ENCODE assay signal across 16 cellular contexts in the genomic region with DNA sequence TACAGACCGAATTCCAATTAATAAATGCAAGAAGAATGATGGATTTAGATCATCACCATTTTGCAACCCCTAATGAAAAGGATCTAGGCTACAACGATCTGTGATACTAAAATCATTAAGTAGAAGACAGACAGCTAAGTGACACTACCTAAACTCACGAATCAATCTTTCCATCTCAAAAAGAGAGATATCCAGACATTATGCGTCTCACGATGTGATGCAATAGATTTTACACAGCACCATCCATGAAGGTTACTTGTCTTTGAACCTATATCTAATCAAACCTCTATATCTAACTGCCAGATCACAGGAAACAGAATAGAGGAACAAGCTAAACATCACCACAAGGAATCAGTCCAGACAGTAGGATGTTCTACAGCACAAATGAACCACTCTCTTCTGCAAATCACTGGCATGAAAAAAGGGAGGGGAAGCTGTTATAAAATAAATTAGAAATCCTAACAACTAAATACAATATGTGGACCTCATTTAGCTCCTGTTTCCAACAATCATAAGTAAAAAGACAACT. TPM values are rescaled to one million over a fixed set of nuclear protein-coding genes. Genes with fewer than 3 reads are reported as not detected.
DNase-seq lines count a peak whose midpoint lies in the region; ATAC-seq, FAIRE-seq and TF ChIP-seq lines count a peak whose summit lies in the region.
"Had no signal": no experiment of that assay in that cellular context is flagged by ENCODE, and none has a peak within 500 bp of the region (broad histone marks: within the 10 kb centered on the region; RNA-seq: fewer than 3 reads in every experiment).

No MANE protein-coding gene starts in this region.

- H3K27me3 ChIP-seq in DOHH2 (ENCODE audit: control insufficient read depth, low read length) (no peaks in the 10 kb centered on the region), MM.1S (replicated peaks; ENCODE audit: insufficient read depth, low read length) (no peaks in the 10 kb centered on the region), GM12878 (replicated peaks in 1 of 2; ENCODE audit: control insufficient read depth in 2 of 2, insufficient read depth in 2 of 2, low read length in 1 of 2) (peaks cover 0 to 4% of the 10 kb centered on the region in 2 experiments; a peak in 2 of 4 replicates)
- H3K27me3 ChIP-seq: BE2C had no signal

- H2AFZ ChIP-seq in MM.1S (ENCODE audit: low read length) (no peak overlapping the region), GM12878 (ENCODE audit: control insufficient read depth, low read depth, low read length) (no peak overlapping the region)

- H3K4me3 ChIP-seq in DOHH2 (ENCODE audit: low read length), result peak overlapping the region; percentile 92
- no peak overlapping the region for H3K4me3 ChIP-seq in MM.1S (ENCODE audit: low read length)
- H3K4me3 ChIP-seq in GM12878, result peak overlapping the region; percentile 3; the same call in 1 of the 2 replicates
- H3K4me3 ChIP-seq: A549 had no signal

- H3K9ac ChIP-seq in MM.1S (ENCODE audit: low read length), result no peak overlapping the region
- no peak overlapping the region for H3K9ac ChIP-seq in GM12878 (ENCODE audit: control insufficient read depth, insufficient read depth, low read length)

- TF ChIP-seq CTCF in DOHH2 (IDR thresholded peaks at IDR 0.05; ENCODE audit: low read depth, low read length, poor library complexity, severe bottlenecking) (no peak), MM.1S (IDR thresholded peaks at IDR 0.05; ENCODE audit: low read length) (no peak), GM12878 (IDR thresholded peaks at IDR 0.05 in 2 of 3, conservative IDR thresholded peaks at IDR 0.05 in 1 of 3; ENCODE audit: control insufficient read depth in 2 of 3, extremely low read depth in 1 of 3, insufficient read depth in 1 of 3, low read depth in 3 of 3, low read length in 3 of 3) (no peak)

- H3K4me2 ChIP-seq in DOHH2 (ENCODE audit: low read length) (peak overlapping the region; percentile 86), MM.1S (ENCODE audit: low read depth, low read length) (peak overlapping the region; percentile 3; the same call in 1 of the 2 replicates), GM12878 (ENCODE audit: control insufficient read depth, insufficient read depth) (no peak overlapping the region)
- H3K4me2 ChIP-seq: A549 had no signal

- BruUV-seq in GM12878 (replicated peaks; lab: Mats Ljungman, UMichigan), result no TSS peak

- CTCF ChIA-PET in GM12878 (lab: Yijun Ruan, JAX), result no interaction called here

- H3K79me2 ChIP-seq in DOHH2 (ENCODE audit: control insufficient read depth, low read length) (peaks cover 99% of the 10 kb centered on the region), MM.1S (ENCODE audit: low read length) (peaks cover 72% of the 10 kb centered on the region), GM12878 (ENCODE audit: control insufficient read depth, insufficient read depth, low read length) (peaks cover 43% of the 10 kb centered on the region)

- H3K27me3 Mint-ChIP-seq in immature natural killer cell (ENCODE audit: low read depth in 3 of 3), result peaks cover under 1 to 21% (median 4%) of the 10 kb centered on the region in 3 donors

- DNase-seq in GM19239 (ENCODE audit: insufficient read length, low spot score), result no peak
- no peak for DNase-seq in MM.1S
- no peak for DNase-seq in GM12878 (ENCODE audit: low read depth, low spot score)
- DNase-seq in RKO (ENCODE audit: low spot score), result no peak
- DNase-seq in activated CD4-positive, CD25-positive, alpha-beta regulatory T cell treated with anti-CD3 and anti-CD28 coated beads, Interleukin-2, amount 50 U/mL, for 72 hours, result no peak
- DNase-seq in stimulated activated CD4-positive, alpha-beta T cell treated with anti-CD3 and anti-CD28 coated beads, Interleukin-4, amount 100 ng/mL, for 1 hour, result no peak
- no peak for DNase-seq in immature natural killer cell
- DNase-seq: BE2C; CD4-positive, alpha-beta memory T cell; DMS153; Kasumi-1 had no signal

- H3K9me2 ChIP-seq in DOHH2 (replicated peaks; ENCODE audit: control insufficient read depth, low read length) (no peaks in the 10 kb centered on the region), MM.1S (replicated peaks; ENCODE audit: insufficient read depth, low read length) (no peaks in the 10 kb centered on the region)

- H3K4me1 ChIP-seq in DOHH2 (ENCODE audit: control insufficient read depth, low read length), result peaks cover 79% of the 10 kb centered on the region
- peaks cover 45% of the 10 kb centered on the region for H3K4me1 ChIP-seq in MM.1S (ENCODE audit: low read length)
- peaks cover 16% of the 10 kb centered on the region; the same call in 1 of the 2 replicates for H3K4me1 ChIP-seq in GM12878 (ENCODE audit: control insufficient read depth, insufficient read depth, low read length)

- H3F3A ChIP-seq in DOHH2 (ENCODE audit: control insufficient read depth, insufficient read depth), result peaks cover 12% of the 10 kb centered on the region; the same call in 1 of the 2 replicates
- H3F3A ChIP-seq in MM.1S (ENCODE audit: insufficient read depth, low read length), result peaks cover 29% of the 10 kb centered on the region

- H3K9me3 Mint-ChIP-seq in immature natural killer cell, result peaks cover 0 to 7% (median under 1%) of the 10 kb centered on the region in 6 donors

- TF ChIP-seq EP300 in GM12878 (IDR thresholded peaks at IDR 0.05; ENCODE audit: borderline replicate concordance in 1 of 2, control insufficient read depth in 1 of 2, low read depth in 2 of 2, low read length in 2 of 2), result no peak

- FAIRE-seq in GM19239 (lab: Jason Lieb, UNC), result peak; percentile 48
- no peak for FAIRE-seq in GM12878 (lab: Jason Lieb, UNC)
- FAIRE-seq: A549, D721Med had no signal

- in situ Hi-C loops in GM12878 (cut with MboI), result no loop called here

- RAD21 ChIA-PET in GM12878 (lab: Charles Lee; ENCODE audit: unreplicated experiment), result interaction anchor here (0.7 kb wide), 1 partner anchor 14 kb away, joined by 3 read pairs; no protein-coding TSS in a partner anchor

- POLR2A ChIA-PET in GM12878 (lab: Charles Lee), result no interaction called here

- ATAC-seq in GM12878, result no peak
- ATAC-seq: A549, HCT116 had no signal

- SMC1A ChIA-PET in GM12878 (lab: Charles Lee; ENCODE audit: uncharacterized antibody, unreplicated experiment), result no interaction called here

- intact Hi-C loops in GM12878 (cut with micrococcal nuclease; ENCODE audit: unreplicated experiment), result loop anchor here (5.0 kb wide), 1 partner anchor 94 kb away; no protein-coding TSS in a partner anchor

- peaks cover 87% of the 10 kb centered on the region for H3K36me3 ChIP-seq in DOHH2 (ENCODE audit: control insufficient read depth, low read length)
- H3K36me3 ChIP-seq in MM.1S (replicated peaks; ENCODE audit: insufficient read depth, low read length), result no peaks in the 10 kb centered on the region
- no peaks in the 10 kb centered on the region for H3K36me3 ChIP-seq in GM12878 (ENCODE audit: control insufficient read depth in 2 of 2, insufficient read depth in 2 of 2, low read length in 1 of 2)

- peaks cover 10% of the 10 kb centered on the region for H3K9me3 ChIP-seq in DOHH2 (ENCODE audit: control insufficient read depth, insufficient read depth, low read length)
- no peaks in the 10 kb centered on the region for H3K9me3 ChIP-seq in MM.1S (replicated peaks; ENCODE audit: insufficient read depth, low read length)
- H3K9me3 ChIP-seq in GM12878 (replicated peaks; ENCODE audit: control insufficient read depth, insufficient read depth, low read length), result peaks cover 10% of the 10 kb centered on the region; the same call in 2 of the 3 replicates
- H3K9me3 ChIP-seq: BE2C had no signal

- no peak overlapping the region for H3K4me3 Mint-ChIP-seq in immature natural killer cell
- H3K4me3 Mint-ChIP-seq: CD4-positive, alpha-beta memory T cell had no signal

- WGBS in GM12878 (ENCODE audit: insufficient coverage, insufficient replicate concordance, low lambda C conversion rate, missing lambda C conversion rate), result 67% methylated on average over 5 of the region's 5 CpGs

- H3K27ac ChIP-seq in DOHH2 (ENCODE audit: low read depth, low read length), result peak overlapping the region; percentile 44
- H3K27ac ChIP-seq in MM.1S (ENCODE audit: low read length), result no peak overlapping the region
- H3K27ac ChIP-seq in GM12878 (ENCODE audit: control insufficient read depth, insufficient read depth), result no peak overlapping the region
- H3K27ac ChIP-seq: A549, C4-2B had no signal

- H4K20me1 ChIP-seq in DOHH2 (ENCODE audit: control insufficient read depth, insufficient read depth, low read depth, low read length), result peaks cover 73% of the 10 kb centered on the region
- no peaks in the 10 kb centered on the region for H4K20me1 ChIP-seq in MM.1S (ENCODE audit: insufficient read depth, low read length)
- H4K20me1 ChIP-seq in GM12878 (ENCODE audit: control insufficient read depth, insufficient read depth), result no peaks in the 10 kb centered on the region

- H3K27ac Mint-ChIP-seq in immature natural killer cell, result no peak overlapping the region
- H3K27ac Mint-ChIP-seq: CD4-positive, alpha-beta memory T cell had no signal

- peaks cover 6 to 11% of the 10 kb centered on the region in 2 donors for H3K4me1 Mint-ChIP-seq in immature natural killer cell

- H3K36me3 Mint-ChIP-seq in immature natural killer cell, result peaks cover 4% of the 10 kb centered on the region in 3 donors
- H3K36me3 Mint-ChIP-seq: CD4-positive, alpha-beta memory T cell had no signal

- no peak for TF ChIP-seq RAD21 in GM12878 (IDR thresholded peaks at IDR 0.05; ENCODE audit: insufficient read depth, low read depth, low read length)

- no peak for TF ChIP-seq POLR2A in GM12878 (IDR thresholded peaks at IDR 0.05; ENCODE audit: low read depth, low read length)

TF ChIP-seq in GM12878, 131 proteins besides CTCF, POLR2A, EP300 and RAD21 (continues in another document):
- TF ChIP-seq CEBPB (IDR thresholded peaks at IDR 0.05; ENCODE audit: borderline replicate concordance in 1 of 2, low read depth in 2 of 2, low read length in 2 of 2), result no peak

RNA-seq across cellular contexts. Expression of gene RAPGEF5, which starts 4.1 kb away (rescaled TPM):
- 20.1 and 24.4 TPM in 2 replicates for total RNA-seq in GM12878 (2013; cell fraction: nucleolus; rRNA removed)
- total RNA-seq in GM12878 (2014; rRNA removed) (1.9 and 2.2 TPM in 2 replicates), GM12878 (2014; rRNA removed; fragmentation: Illumina TruSeq; extraction: Trizol) (3.2 and 4.2 TPM in 2 replicates), GM12878 (2021) (4.0 and 4.3 TPM in 2 replicates)
- 1.8 TPM for polyA plus RNA-seq in GM12878 (2011; ENCODE audit: low read depth)
- polyA plus RNA-seq in GM12878 (2011; rRNA removed) (0.56 and 0.57 TPM in 2 replicates), GM12878 (2014; fragmentation: Illumina TruSeq; extraction: Trizol) (1.6 and 1.9 TPM in 2 replicates), GM12878 (2014; fragmentation: Nextera tagmentation; extraction: Ambion mirVana) (under 1 TPM; 0.38 to 0.39 TPM), GM12878 (2014; rRNA removed) (1.7 and 1.8 TPM in 2 replicates), GM12878 (2016; fragmentation: Nextera tagmentation; extraction: Ambion mirVana) (under 1 TPM in 1 of 2 experiments, not detected in 1; 0.88 TPM), immature natural killer cell (under 1 TPM in 1 of 3 donors, not detected in 2; 0.11 TPM)
- polyA plus RNA-seq in GM12878 (2011; cell fraction: cytosol; rRNA removed), result 0.18 and 0.39 TPM in 2 replicates
- polyA plus RNA-seq in GM12878 (2011; cell fraction: nucleus; rRNA removed), result 0.88 and 0.95 TPM in 2 replicates
- 1.3 and 2.2 TPM in 2 replicates for polyA plus RNA-seq in GM12878 (2012)
- polyA minus RNA-seq in GM12878 (2011; rRNA and poly(A)+ RNA removed), result 1.9 and 2.7 TPM in 2 replicates
- polyA minus RNA-seq in GM12878 (2011; cell fraction: cytosol; rRNA and poly(A)+ RNA removed), result 0.52 and 0.53 TPM in 2 replicates
- 4.6 and 5.3 TPM in 2 replicates for polyA minus RNA-seq in GM12878 (2011; cell fraction: nucleus; rRNA and poly(A)+ RNA removed)
- total RNA-seq: CD4-positive, alpha-beta memory T cell had no signal
- polyA plus RNA-seq: CD4-positive, alpha-beta memory T cell had no signal
